1 cellular context compared by ENCODE assay signal in the genomic region with DNA sequence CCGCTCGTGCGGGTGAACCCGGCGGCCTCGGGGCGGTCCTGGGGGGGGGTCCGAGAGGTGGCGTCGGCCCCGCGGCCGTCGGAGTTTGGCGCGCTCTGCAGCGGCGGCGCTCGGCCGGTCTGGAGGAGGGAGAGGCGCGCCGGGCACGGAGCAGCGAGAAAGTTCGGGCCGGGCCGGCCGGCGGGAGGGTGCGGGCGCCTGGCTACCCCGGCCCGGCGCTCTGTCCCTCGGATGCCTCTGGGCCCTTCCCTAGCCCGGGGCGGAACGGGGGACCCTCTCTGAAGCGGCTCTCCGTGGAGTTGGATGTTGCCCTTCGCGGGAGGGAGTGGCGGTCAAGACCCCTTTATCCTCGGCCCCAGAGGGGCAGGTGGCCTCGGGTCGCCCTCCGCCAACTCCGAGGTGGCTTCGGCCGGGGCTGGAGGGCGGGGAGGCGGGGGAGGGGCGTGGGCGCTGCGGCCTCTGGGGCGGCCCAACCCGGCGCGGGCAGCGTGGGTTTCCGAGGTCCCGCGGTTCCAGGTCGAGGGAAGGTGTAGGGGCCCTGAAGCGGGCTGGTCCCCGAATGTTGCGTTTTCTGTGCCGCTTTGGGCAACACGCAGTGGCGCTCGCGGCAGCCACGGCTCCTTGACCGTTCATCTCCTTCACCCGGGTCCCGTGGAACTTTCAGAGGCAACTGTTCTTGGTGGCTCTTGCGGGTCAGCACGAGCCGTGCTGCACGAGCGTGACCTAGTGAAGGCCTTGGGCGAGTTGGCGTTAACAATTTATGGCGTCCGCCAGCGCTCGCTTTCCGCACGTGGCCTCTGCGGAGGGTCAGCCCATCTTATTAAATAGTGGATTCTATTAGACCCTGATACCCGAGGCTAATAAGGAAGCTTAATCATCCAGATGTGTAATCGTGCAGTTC.
TF ChIP-seq lines count a peak whose summit lies in the region.

No MANE protein-coding gene starts in this region.

TF ChIP-seq in WTC11, 78 proteins besides CTCF, POLR2A, EP300 and RAD21 (continued from another document):
- TF ChIP-seq, protein P1, sequence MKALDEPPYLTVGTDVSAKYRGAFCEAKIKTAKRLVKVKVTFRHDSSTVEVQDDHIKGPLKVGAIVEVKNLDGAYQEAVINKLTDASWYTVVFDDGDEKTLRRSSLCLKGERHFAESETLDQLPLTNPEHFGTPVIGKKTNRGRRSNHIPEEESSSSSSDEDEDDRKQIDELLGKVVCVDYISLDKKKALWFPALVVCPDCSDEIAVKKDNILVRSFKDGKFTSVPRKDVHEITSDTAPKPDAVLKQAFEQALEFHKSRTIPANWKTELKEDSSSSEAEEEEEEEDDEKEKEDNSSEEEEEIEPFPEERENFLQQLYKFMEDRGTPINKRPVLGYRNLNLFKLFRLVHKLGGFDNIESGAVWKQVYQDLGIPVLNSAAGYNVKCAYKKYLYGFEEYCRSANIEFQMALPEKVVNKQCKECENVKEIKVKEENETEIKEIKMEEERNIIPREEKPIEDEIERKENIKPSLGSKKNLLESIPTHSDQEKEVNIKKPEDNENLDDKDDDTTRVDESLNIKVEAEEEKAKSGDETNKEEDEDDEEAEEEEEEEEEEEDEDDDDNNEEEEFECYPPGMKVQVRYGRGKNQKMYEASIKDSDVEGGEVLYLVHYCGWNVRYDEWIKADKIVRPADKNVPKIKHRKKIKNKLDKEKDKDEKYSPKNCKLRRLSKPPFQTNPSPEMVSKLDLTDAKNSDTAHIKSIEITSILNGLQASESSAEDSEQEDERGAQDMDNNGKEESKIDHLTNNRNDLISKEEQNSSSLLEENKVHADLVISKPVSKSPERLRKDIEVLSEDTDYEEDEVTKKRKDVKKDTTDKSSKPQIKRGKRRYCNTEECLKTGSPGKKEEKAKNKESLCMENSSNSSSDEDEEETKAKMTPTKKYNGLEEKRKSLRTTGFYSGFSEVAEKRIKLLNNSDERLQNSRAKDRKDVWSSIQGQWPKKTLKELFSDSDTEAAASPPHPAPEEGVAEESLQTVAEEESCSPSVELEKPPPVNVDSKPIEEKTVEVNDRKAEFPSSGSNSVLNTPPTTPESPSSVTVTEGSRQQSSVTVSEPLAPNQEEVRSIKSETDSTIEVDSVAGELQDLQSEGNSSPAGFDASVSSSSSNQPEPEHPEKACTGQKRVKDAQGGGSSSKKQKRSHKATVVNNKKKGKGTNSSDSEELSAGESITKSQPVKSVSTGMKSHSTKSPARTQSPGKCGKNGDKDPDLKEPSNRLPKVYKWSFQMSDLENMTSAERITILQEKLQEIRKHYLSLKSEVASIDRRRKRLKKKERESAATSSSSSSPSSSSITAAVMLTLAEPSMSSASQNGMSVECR (CRISPR knock-in tag; IDR thresholded peaks at IDR 0.05; ENCODE audit: borderline replicate concordance) = peak; percentile 64; the same call in 1 of the 2 replicates
- no peak for TF ChIP-seq MXD4 (CRISPR knock-in tag; IDR thresholded peaks at IDR 0.05; ENCODE audit: borderline replicate concordance)
- TF ChIP-seq JUN (CRISPR knock-in tag; IDR thresholded peaks at IDR 0.05) = no peak
- TF ChIP-seq MYBL2 (CRISPR knock-in tag; IDR thresholded peaks at IDR 0.05) = no peak
